Comparison of ENCODE assay signal across 8 cellular contexts in the genomic region with DNA sequence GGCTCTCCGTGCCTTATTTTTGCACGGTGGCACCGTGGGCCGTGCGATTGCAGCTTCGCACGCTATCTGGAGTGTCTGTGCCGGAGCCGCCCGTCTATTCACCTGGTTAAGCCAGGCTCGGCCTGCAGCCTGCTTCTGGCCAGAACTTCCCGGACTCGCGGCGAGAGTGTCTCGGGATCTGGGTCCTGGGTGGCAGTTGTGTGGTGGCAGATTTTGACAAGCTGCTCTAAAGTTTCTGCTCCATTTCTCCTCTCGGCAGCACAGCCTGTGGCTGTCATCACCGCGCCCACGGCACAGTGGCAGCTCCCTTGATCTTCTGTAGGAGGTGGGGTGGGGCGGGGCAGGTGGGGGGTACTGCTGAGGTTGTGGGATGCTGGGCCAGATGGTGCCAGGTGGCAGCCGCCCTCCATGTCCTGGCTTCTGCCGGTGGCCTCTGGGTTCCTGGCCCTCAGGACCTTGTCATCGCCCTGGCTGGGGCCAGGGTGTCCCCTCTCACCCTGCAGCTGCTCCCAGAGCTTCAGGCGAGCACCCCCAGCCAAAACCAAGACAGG. TPM values are rescaled to one million over a fixed set of nuclear protein-coding genes. Genes with fewer than 3 reads are reported as not detected.
A peak's percentile ranks its signal among the peaks of the same experiment; 100 is the strongest.
DNase-seq lines count a peak whose midpoint lies in the region; ATAC-seq and TF ChIP-seq lines count a peak whose summit lies in the region.

No MANE protein-coding gene starts in this region.

- H2BK120ac ChIP-seq in mesenchymal stem cell (ENCODE audit: low read depth, low read length), result no peak overlapping the region

- H3K36me3 ChIP-seq in GM23248 (ENCODE audit: low read depth) (no peaks in the 10 kb centered on the region), OCI-LY3 (replicated peaks; ENCODE audit: low read depth, low read length) (no peaks in the 10 kb centered on the region), mesenchymal stem cell (ENCODE audit: control insufficient read depth in 1 of 2, insufficient read depth in 2 of 2, low read depth in 1 of 2, low read length in 2 of 2) (no peaks in the 10 kb centered on the region)

- in situ Hi-C loops in GM23248 (cut with MboI), result no loop called here

- DNase-seq in GM23248 (peak; percentile 78), mesenchymal stem cell (peak; percentile 37), substantia nigra (lab: John Stamatoyannopoulos, UW) (peak in 2 of 49 donors; percentile 16 to 24), LoVo (ENCODE audit: low spot score) (no peak)
- peak; percentile 16 for DNase-seq in central memory CD4-positive, alpha-beta T cell

- 1 to 2% methylated on average over 23 to 25 of the region's 25 CpGs for WGBS in GM23248 (ENCODE audit: low coverage in 1 of 2, low lambda C conversion rate in 2 of 2, missing lambda C conversion rate in 2 of 2), 2 experiments
- WGBS in mesenchymal stem cell, result 25% methylated on average over 23 of the region's 25 CpGs

- no peak for TF ChIP-seq CTCF in OCI-LY3 (IDR thresholded peaks at IDR 0.05; ENCODE audit: low read depth, low read length)

- no peaks in the 10 kb centered on the region for H4K20me1 ChIP-seq in GM23248 (ENCODE audit: insufficient read depth)
- no peaks in the 10 kb centered on the region for H4K20me1 ChIP-seq in OCI-LY3 (ENCODE audit: insufficient read depth, low read length)

- H2AFZ ChIP-seq in GM23248, result peak overlapping the region; percentile 63
- no peak overlapping the region for H2AFZ ChIP-seq in OCI-LY3 (ENCODE audit: low read depth, low read length)
- H2AFZ ChIP-seq in mesenchymal stem cell (ENCODE audit: low read depth, low read length), result peak overlapping the region; percentile 64

- H3K79me1 ChIP-seq in mesenchymal stem cell (replicated peaks; ENCODE audit: low read length, poor library complexity, severe bottlenecking), result no peaks in the 10 kb centered on the region

- peak overlapping the region in 1 of 2 experiments; percentile 28 for H3K18ac ChIP-seq in mesenchymal stem cell (ENCODE audit: low read depth in 1 of 2, low read length in 2 of 2)

- H2BK15ac ChIP-seq in mesenchymal stem cell (ENCODE audit: low read depth, poor library complexity, severe bottlenecking), result no peak overlapping the region

- H3K4me3 ChIP-seq in GM23248, result peak overlapping the region; percentile 74
- peak overlapping the region; percentile 58 for H3K4me3 ChIP-seq in OCI-LY3 (ENCODE audit: low read length)
- peak overlapping the region in 1 of 2 experiments; percentile 88 for H3K4me3 ChIP-seq in mesenchymal stem cell (ENCODE audit: insufficient read depth in 1 of 2, low read depth in 1 of 2, low read length in 2 of 2)

- no peak overlapping the region for H3K23ac ChIP-seq in mesenchymal stem cell (ENCODE audit: low read length in 2 of 2)

- H3K9ac ChIP-seq in GM23248, result peak overlapping the region; percentile 73
- H3K9ac ChIP-seq in OCI-LY3 (ENCODE audit: low read length), result no peak overlapping the region
- peak overlapping the region; percentile 89 for H3K9ac ChIP-seq in mesenchymal stem cell (ENCODE audit: low read length)

- H2AK5ac ChIP-seq in mesenchymal stem cell (ENCODE audit: low read length, severe bottlenecking), result no peak overlapping the region

- no peaks in the 10 kb centered on the region for H3K4me1 ChIP-seq in GM23248 (ENCODE audit: insufficient read depth)
- H3K4me1 ChIP-seq in OCI-LY3 (ENCODE audit: low read length), result peaks cover 7% of the 10 kb centered on the region
- H3K4me1 ChIP-seq in mesenchymal stem cell (ENCODE audit: control insufficient read depth, insufficient read depth, low read depth, low read length), result peaks cover 37% of the 10 kb centered on the region

- H3K27ac ChIP-seq in GM23248, result peak overlapping the region; percentile 74
- H3K27ac ChIP-seq in OCI-LY3 (ENCODE audit: low read length), result no peak overlapping the region
- H3K27ac ChIP-seq in mesenchymal stem cell (ENCODE audit: low read length, poor library complexity, severe bottlenecking), result no peak overlapping the region
- peak overlapping the region; percentile 71 for H3K27ac ChIP-seq in substantia nigra (ENCODE audit: low read depth, low read length, poor library complexity, severe bottlenecking)

- peaks cover 10% of the 10 kb centered on the region; the same call in 1 of the 2 replicates for H3F3A ChIP-seq in GM23248 (ENCODE audit: insufficient read depth)

- H4K91ac ChIP-seq in mesenchymal stem cell (ENCODE audit: low read length), result no peak overlapping the region

- H3K79me2 ChIP-seq in GM23248 (ENCODE audit: insufficient read depth) (peaks cover 28% of the 10 kb centered on the region), OCI-LY3 (ENCODE audit: low read length) (no peaks in the 10 kb centered on the region)

- no peak for ATAC-seq in HG03108 (IDR thresholded peaks at IDR 0.05; ENCODE audit: unreplicated experiment)
- ATAC-seq in GM21825 (IDR thresholded peaks at IDR 0.05; ENCODE audit: unreplicated experiment), result no peak

- H3K27me3 ChIP-seq in GM23248 (replicated peaks; ENCODE audit: insufficient read depth) (no peaks in the 10 kb centered on the region), OCI-LY3 (ENCODE audit: low read depth, low read length) (peaks cover 15% of the 10 kb centered on the region), mesenchymal stem cell (ENCODE audit: control insufficient read depth in 1 of 2, insufficient read depth in 1 of 2, low read length in 2 of 2) (peaks cover 0 to 29% of the 10 kb centered on the region in 2 experiments)

- no peak overlapping the region for H3K14ac ChIP-seq in mesenchymal stem cell (ENCODE audit: low read length in 2 of 2)

- H2BK5ac ChIP-seq in mesenchymal stem cell (ENCODE audit: low read depth, low read length, poor library complexity, severe bottlenecking), result no peak overlapping the region

- no peaks in the 10 kb centered on the region for H3K9me2 ChIP-seq in GM23248 (ENCODE audit: insufficient read depth)

- H3K4me2 ChIP-seq in GM23248 (ENCODE audit: unreplicated experiment) (peak overlapping the region; percentile 80), OCI-LY3 (ENCODE audit: low read length) (peak overlapping the region; percentile 45), mesenchymal stem cell (ENCODE audit: low read length, poor library complexity, severe bottlenecking) (peak overlapping the region; percentile 95)

- no peak overlapping the region for H2BK12ac ChIP-seq in mesenchymal stem cell (ENCODE audit: low read length in 2 of 2)

- H3K9me3 ChIP-seq in GM23248 (ENCODE audit: low read depth), result no peaks in the 10 kb centered on the region
- H3K9me3 ChIP-seq in OCI-LY3 (ENCODE audit: insufficient read depth, low read length), result no peaks in the 10 kb centered on the region
- no peaks in the 10 kb centered on the region for H3K9me3 ChIP-seq in mesenchymal stem cell (ENCODE audit: control insufficient read depth, low read length)

- no peak overlapping the region for H3K4ac ChIP-seq in mesenchymal stem cell (ENCODE audit: low read depth in 1 of 2, low read length in 2 of 2)

- H4K8ac ChIP-seq in mesenchymal stem cell (ENCODE audit: low read length), result no peak overlapping the region

RNA-seq across cellular contexts. Expression of a gene that starts 2.9 kb away (rescaled TPM):
- total RNA-seq in GM23248 (2014; rRNA removed; shearing (Covaris generic)), result 36.5 and 52.1 TPM in 2 replicates
- polyA plus RNA-seq in GM23248 (2016; fragmentation: Nextera tagmentation; extraction: Ambion mirVana), result 10.1 and 13.8 TPM in 2 replicates
- polyA plus RNA-seq in mesenchymal stem cell (2013, experiment 1 of 2), result 2.3 TPM
- polyA plus RNA-seq in mesenchymal stem cell (2013, experiment 2 of 2), result 2.7 TPM

Comparison
In these comparisons a context has a peak if more than half of its experiments do, and no peak if none do; other contexts are left out.
1. H3K27ac ChIP-seq: peak in GM23248 (single experiment) and substantia nigra (single experiment); none in OCI-LY3 (single experiment) and mesenchymal stem cell (single experiment).
2. H3K4me2 ChIP-seq: peak in every context shown above with its lines; median percentile 95 in mesenchymal stem cell; 80 in GM23248; 45 in OCI-LY3.